1 cellular context compared by ENCODE assay signal in genomic region chr14:94689218-94689984, GRCh38.
TF ChIP-seq lines count a peak whose summit lies in the region.

No MANE protein-coding gene starts in this region.

TF ChIP-seq in Ishikawa, 13 proteins besides CTCF, POLR2A, EP300 and RAD21 (continued from another document):
- TF ChIP-seq REST (IDR thresholded peaks at IDR 0.05; ENCODE audit: low read depth) (no peak), EGR1 (IDR thresholded peaks at IDR 0.05) (no peak)
